ENCODE assay signal across 35 cellular contexts in the genomic region with DNA sequence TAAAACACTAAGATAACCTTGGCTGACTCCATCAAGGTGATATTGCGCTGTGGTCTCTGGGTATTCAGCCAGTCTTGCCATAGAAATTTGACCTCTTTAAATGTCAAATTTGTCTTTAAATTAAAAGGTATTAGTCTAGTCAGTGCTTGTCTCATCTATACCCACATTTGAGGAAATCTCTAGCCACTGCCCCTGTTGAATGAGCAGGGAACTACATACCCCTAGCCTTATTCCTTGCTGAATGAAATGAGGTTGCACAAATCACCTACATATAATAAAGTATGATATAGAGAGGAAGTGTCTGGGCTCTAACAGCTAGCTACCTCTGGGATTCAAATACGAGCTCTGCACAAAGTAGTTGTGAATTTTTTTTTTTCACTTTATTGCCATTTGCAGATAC.
"Had no signal": no experiment of that assay in that cellular context is flagged by ENCODE, and none has a peak within 500 bp of the region (broad histone marks: within the 10 kb centered on the region; RNA-seq: fewer than 3 reads in every experiment).

No MANE protein-coding gene starts in this region.

- H3K4me1 Mint-ChIP-seq: activated CD4-positive, alpha-beta memory T cell treated with anti-CD3 and anti-CD28 coated beads, Interleukin-2, amount 10 ng/mL, durations not matched to agents 7 days and 5 days; activated CD4-positive, alpha-beta T cell treated with anti-CD3 and anti-CD28 coated beads for 36 hours; activated CD4-positive, alpha-beta T cell treated with anti-CD3 and anti-CD28 coated beads, Interleukin-2, amount 10 ng/mL, durations not matched to agents 7 days and 5 days; activated CD8-positive, alpha-beta memory T cell treated with anti-CD3 and anti-CD28 coated beads, Interleukin-2, amount 10 ng/mL, durations not matched to agents 7 days and 5 days; activated naive CD4-positive, alpha-beta T cell treated with anti-CD3 and anti-CD28 coated beads, Interleukin-2, amount 10 ng/mL, durations not matched to agents 7 days and 5 days; activated naive CD4-positive, alpha-beta T cell treated with anti-CD3 and anti-CD28 coated beads, Interleukin-2, amount 50 U/mL, for 24 hours; central memory CD8-positive, alpha-beta T cell had no signal

- H3K27me3 ChIP-seq: ascending aorta, cardiac muscle cell had no signal

- DNase-seq: activated CD4-positive, alpha-beta memory T cell treated with anti-CD3 and anti-CD28 coated beads, Interleukin-2, amount 10 ng/mL, durations not matched to agents 7 days and 5 days; activated CD4-positive, alpha-beta T cell treated with anti-CD3 and anti-CD28 coated beads for 1 hour; activated CD4-positive, alpha-beta T cell treated with anti-CD3 and anti-CD28 coated beads for 36 hours; activated CD4-positive, alpha-beta T cell treated with anti-CD3 and anti-CD28 coated beads for 48 hours; activated CD4-positive, alpha-beta T cell treated with anti-CD3 and anti-CD28 coated beads, Interleukin-2, amount 10 ng/mL, durations not matched to agents 7 days and 5 days; activated CD4-positive, alpha-beta T cell treated with anti-CD3 and anti-CD28 coated beads, Interleukin-2, amount 50 U/mL, for 48 hours; activated CD4-positive, CD25-positive, alpha-beta regulatory T cell; activated CD8-positive, alpha-beta memory T cell treated with anti-CD3 and anti-CD28 coated beads for 24 hours; activated CD8-positive, alpha-beta memory T cell treated with anti-CD3 and anti-CD28 coated beads, Interleukin-2, amount 10 ng/mL, durations not matched to agents 7 days and 5 days; activated CD8-positive, alpha-beta memory T cell treated with anti-CD3 and anti-CD28 coated beads, Interleukin-2, amount 50 U/mL, for 48 hours; activated CD8-positive, alpha-beta T cell treated with anti-CD3 and anti-CD28 coated beads, Interleukin-2, amount 10 ng/mL, durations not matched to agents 7 days and 5 days; activated effector memory CD4-positive, alpha-beta T cell treated with Interleukin-2 at 50 U/mL for 16 hours; activated gamma-delta T cell; activated naive CD4-positive, alpha-beta T cell treated with anti-CD3 and anti-CD28 coated beads, Interleukin-2, amount 10 ng/mL, durations not matched to agents 7 days and 5 days; activated naive CD4-positive, alpha-beta T cell treated with Interleukin-2 at 50 U/mL for 16 hours; activated T-cell treated with anti-CD3 and anti-CD28 coated beads, Interleukin-2, amount 50 U/mL, for 24 hours; activated T-cell treated with anti-CD3 and anti-CD28 coated beads, Interleukin-2, amount 50 U/mL, for 48 hours; amygdala; anterior cingulate cortex; caudate nucleus; cerebellar nuclear complex; T-helper 1 cell; T-helper 2 cell; T-helper 9 cell had no signal

- H3K36me3 Mint-ChIP-seq: activated CD8-positive, alpha-beta memory T cell treated with anti-CD3 and anti-CD28 coated beads, Interleukin-2, amount 10 ng/mL, durations not matched to agents 7 days and 5 days; activated naive CD4-positive, alpha-beta T cell treated with anti-CD3 and anti-CD28 coated beads, Interleukin-2, amount 10 ng/mL, durations not matched to agents 7 days and 5 days; activated naive CD4-positive, alpha-beta T cell treated with anti-CD3 and anti-CD28 coated beads, Interleukin-2, amount 50 U/mL, for 24 hours; activated naive CD8-positive, alpha-beta T cell; brain had no signal

- H3K4me3 ChIP-seq: ascending aorta, cardiac muscle cell had no signal

- H3K27ac ChIP-seq: ascending aorta, cardiac muscle cell, VCaP had no signal

- H3K4me3 Mint-ChIP-seq: activated CD4-positive, alpha-beta memory T cell treated with anti-CD3 and anti-CD28 coated beads, Interleukin-2, amount 10 ng/mL, durations not matched to agents 7 days and 5 days; activated CD4-positive, alpha-beta T cell treated with anti-CD3 and anti-CD28 coated beads for 36 hours; activated CD4-positive, alpha-beta T cell treated with anti-CD3 and anti-CD28 coated beads, Interleukin-2, amount 10 ng/mL, durations not matched to agents 7 days and 5 days; activated CD8-positive, alpha-beta memory T cell treated with anti-CD3 and anti-CD28 coated beads, Interleukin-2, amount 10 ng/mL, durations not matched to agents 7 days and 5 days; activated CD8-positive, alpha-beta T cell treated with anti-CD3 and anti-CD28 coated beads, Interleukin-2, amount 10 ng/mL, durations not matched to agents 7 days and 5 days; activated naive CD4-positive, alpha-beta T cell treated with anti-CD3 and anti-CD28 coated beads, Interleukin-2, amount 10 ng/mL, durations not matched to agents 7 days and 5 days; activated naive CD4-positive, alpha-beta T cell treated with anti-CD3 and anti-CD28 coated beads, Interleukin-2, amount 50 U/mL, for 24 hours; activated naive CD8-positive, alpha-beta T cell; activated T-cell treated with anti-CD3 and anti-CD28 coated beads, Interleukin-2, amount 50 U/mL, for 24 hours; brain; central memory CD8-positive, alpha-beta T cell; T-helper 1 cell treated with Interleukin-12 subunit alpha and Interleukin-12 subunit beta and Interleukin-4 antibody, amounts not matched to agents 30 μg/mL and 1 μg/mL, for 36 hours; T-helper 2 cell treated with Interferon-gamma antibody and Interleukin-4, amounts not matched to agents 5 μg/mL and 100 μg/mL, for 36 hours had no signal

- H3K36me3 ChIP-seq: ascending aorta, cardiac muscle cell had no signal

- H3K4me1 ChIP-seq: ascending aorta had no signal

- H3K9me3 Mint-ChIP-seq: activated CD4-positive, alpha-beta memory T cell treated with anti-CD3 and anti-CD28 coated beads, Interleukin-2, amount 10 ng/mL, durations not matched to agents 7 days and 5 days; activated CD4-positive, alpha-beta T cell treated with anti-CD3 and anti-CD28 coated beads, Interleukin-2, amount 10 ng/mL, durations not matched to agents 7 days and 5 days; activated naive CD4-positive, alpha-beta T cell treated with anti-CD3 and anti-CD28 coated beads, Interleukin-2, amount 10 ng/mL, durations not matched to agents 7 days and 5 days; activated T-cell treated with anti-CD3 and anti-CD28 coated beads, Interleukin-2, amount 50 U/mL, for 24 hours; activated T-helper 2 cell treated with anti-CD3 and anti-CD28 coated beads, Interferon-gamma antibody, Interleukin-2, Interleukin-4, amounts not matched to agents 10 μg/mL and 5 μg/mL and 100 μg/mL, durations not matched to agents 14 hours and 24 hours and 36 hours; T-helper 2 cell treated with Interferon-gamma antibody and Interleukin-4, amounts not matched to agents 5 μg/mL and 100 μg/mL, for 36 hours had no signal

- H3K9me3 ChIP-seq: ascending aorta had no signal

- H3K27me3 Mint-ChIP-seq: activated CD4-positive, alpha-beta memory T cell treated with anti-CD3 and anti-CD28 coated beads, Interleukin-2, amount 10 ng/mL, durations not matched to agents 7 days and 5 days; activated CD4-positive, alpha-beta T cell treated with anti-CD3 and anti-CD28 coated beads for 36 hours; activated CD4-positive, alpha-beta T cell treated with anti-CD3 and anti-CD28 coated beads, Interleukin-2, amount 10 ng/mL, durations not matched to agents 7 days and 5 days; activated CD8-positive, alpha-beta memory T cell treated with anti-CD3 and anti-CD28 coated beads, Interleukin-2, amount 10 ng/mL, durations not matched to agents 7 days and 5 days; activated naive CD4-positive, alpha-beta T cell treated with anti-CD3 and anti-CD28 coated beads, Interleukin-2, amount 10 ng/mL, durations not matched to agents 7 days and 5 days; activated naive CD4-positive, alpha-beta T cell treated with anti-CD3 and anti-CD28 coated beads, Interleukin-2, amount 50 U/mL, for 24 hours; activated naive CD8-positive, alpha-beta T cell; activated T-cell treated with anti-CD3 and anti-CD28 coated beads, Interleukin-2, amount 50 U/mL, for 24 hours; brain; central memory CD8-positive, alpha-beta T cell had no signal

- H3K27ac Mint-ChIP-seq: activated CD4-positive, alpha-beta memory T cell treated with anti-CD3 and anti-CD28 coated beads, Interleukin-2, amount 10 ng/mL, durations not matched to agents 7 days and 5 days; activated CD4-positive, alpha-beta T cell treated with anti-CD3 and anti-CD28 coated beads for 36 hours; activated CD4-positive, alpha-beta T cell treated with anti-CD3 and anti-CD28 coated beads, Interleukin-2, amount 10 ng/mL, durations not matched to agents 7 days and 5 days; activated CD8-positive, alpha-beta memory T cell treated with anti-CD3 and anti-CD28 coated beads, Interleukin-2, amount 10 ng/mL, durations not matched to agents 7 days and 5 days; activated CD8-positive, alpha-beta T cell treated with anti-CD3 and anti-CD28 coated beads, Interleukin-2, amount 10 ng/mL, durations not matched to agents 7 days and 5 days; activated naive CD4-positive, alpha-beta T cell treated with anti-CD3 and anti-CD28 coated beads, Interleukin-2, amount 10 ng/mL, durations not matched to agents 7 days and 5 days; activated naive CD4-positive, alpha-beta T cell treated with anti-CD3 and anti-CD28 coated beads, Interleukin-2, amount 50 U/mL, for 24 hours; activated naive CD8-positive, alpha-beta T cell; activated T-cell treated with anti-CD3 and anti-CD28 coated beads, Interleukin-2, amount 50 U/mL, for 24 hours; activated T-helper 2 cell treated with anti-CD3 and anti-CD28 coated beads, Interferon-gamma antibody, Interleukin-2, Interleukin-4, amounts not matched to agents 10 μg/mL and 5 μg/mL and 100 μg/mL, durations not matched to agents 14 hours and 24 hours and 36 hours; brain; T-helper 1 cell treated with Interleukin-12 subunit alpha and Interleukin-12 subunit beta and Interleukin-4 antibody, amounts not matched to agents 30 μg/mL and 1 μg/mL, for 36 hours; T-helper 2 cell treated with Interferon-gamma antibody and Interleukin-4, amounts not matched to agents 5 μg/mL and 100 μg/mL, for 36 hours had no signal

- ATAC-seq: activated CD4-positive, alpha-beta T cell treated with anti-CD3 and anti-CD28 coated beads for 36 hours; activated CD4-positive, CD25-positive, alpha-beta regulatory T cell treated with anti-CD3 and anti-CD28 coated beads, Interleukin-2, amount 50 U/mL, for 24 hours; activated CD8-positive, alpha-beta memory T cell treated with anti-CD3 and anti-CD28 coated beads, Interleukin-2, amount 10 ng/mL, durations not matched to agents 7 days and 5 days; activated CD8-positive, alpha-beta T cell treated with anti-CD3 and anti-CD28 coated beads, Interleukin-2, amount 10 ng/mL, durations not matched to agents 7 days and 5 days had no signal
